ENCODE assay signal across 1 cellular context in genomic region chr2:15158532-15158931, GRCh38.
TF ChIP-seq lines count a peak whose summit lies in the region.

No MANE protein-coding gene starts in this region.

TF ChIP-seq in HepG2, 621 proteins besides CTCF, POLR2A, EP300 and RAD21 (continued from another document):
- no peak for TF ChIP-seq ZBTB34 (CRISPR knock-in tag; IDR thresholded peaks at IDR 0.05)
- no peak for TF ChIP-seq ZNF629 (CRISPR knock-in tag; conservative IDR thresholded peaks at IDR 0.05)
